Comparison of ENCODE assay signal across 20 cellular contexts in genomic region chr4:52904421-52904820, GRCh38. TPM values are rescaled to one million over a fixed set of nuclear protein-coding genes. Genes with fewer than 3 reads are reported as not detected.
"Had no signal": no experiment of that assay in that cellular context is flagged by ENCODE, and none has a peak within 500 bp of the region (broad histone marks: within the 10 kb centered on the region; RNA-seq: fewer than 3 reads in every experiment).

No MANE protein-coding gene starts in this region.

- H3K9me3 Mint-ChIP-seq: activated B cell treated with CpG ODN at 0.5 μM for 24 hours; activated CD4-positive, alpha-beta memory T cell treated with anti-CD3 and anti-CD28 coated beads for 36 hours had no signal

- H3K36me3 ChIP-seq: breast epithelium, pancreas, right lobe of liver had no signal

- H3K27me3 ChIP-seq: breast epithelium, gastroesophageal sphincter, left lung, pancreas, right lobe of liver had no signal

- H3K4me3 ChIP-seq: breast epithelium, coronary artery, gastroesophageal sphincter, left lung, pancreas, right lobe of liver had no signal

- H3K4me1 Mint-ChIP-seq: activated B cell treated with CpG ODN at 0.5 μM for 24 hours; naive B cell; stimulated activated naive CD8-positive, alpha-beta T cell treated with anti-CD3 and anti-CD28 coated beads, Interleukin-15, amount 100 ng/mL, for 72 hours had no signal

- H3K27ac ChIP-seq: breast epithelium, coronary artery, gastroesophageal sphincter, left lung, pancreas, right lobe of liver had no signal

- H3K27me3 Mint-ChIP-seq: activated B cell treated with CpG ODN at 0.5 μM for 24 hours; activated CD4-positive, alpha-beta memory T cell treated with anti-CD3 and anti-CD28 coated beads for 36 hours; activated naive CD8-positive, alpha-beta T cell; naive B cell; stimulated activated naive CD8-positive, alpha-beta T cell treated with anti-CD3 and anti-CD28 coated beads, Interleukin-15, amount 100 ng/mL, for 72 hours had no signal

- H3K4me3 Mint-ChIP-seq: activated B cell treated with CpG ODN at 0.5 μM for 24 hours; activated CD4-positive, alpha-beta memory T cell treated with anti-CD3 and anti-CD28 coated beads for 36 hours; activated naive CD8-positive, alpha-beta T cell; activated T-helper 1 cell treated with anti-CD3 and anti-CD28 coated beads, Interleukin-12 subunit alpha, Interleukin-12 subunit beta, Interleukin-2, Interleukin-4 antibody, amounts not matched to agents 30 ng/mL and 10 ng/mL and 1 ng/mL, durations not matched to agents 14 hours and 24 hours and 36 hours; naive B cell; stimulated activated naive CD8-positive, alpha-beta T cell treated with anti-CD3 and anti-CD28 coated beads, Interleukin-15, amount 100 ng/mL, for 72 hours had no signal

- H3K9me3 ChIP-seq: pancreas, right lobe of liver had no signal

- H3K4me1 ChIP-seq: breast epithelium, gastroesophageal sphincter, left lung, pancreas, right lobe of liver had no signal

- H3K27ac Mint-ChIP-seq: activated B cell treated with CpG ODN at 0.5 μM for 24 hours; activated CD4-positive, alpha-beta memory T cell treated with anti-CD3 and anti-CD28 coated beads for 36 hours; activated naive CD8-positive, alpha-beta T cell; activated T-helper 1 cell treated with anti-CD3 and anti-CD28 coated beads, Interleukin-12 subunit alpha, Interleukin-12 subunit beta, Interleukin-2, Interleukin-4 antibody, amounts not matched to agents 30 ng/mL and 10 ng/mL and 1 ng/mL, durations not matched to agents 14 hours and 24 hours and 36 hours; naive B cell; stimulated activated naive CD8-positive, alpha-beta T cell treated with anti-CD3 and anti-CD28 coated beads, Interleukin-15, amount 100 ng/mL, for 72 hours had no signal

- DNase-seq: activated B cell treated with CpG ODN at 0.5 μM for 24 hours; activated CD4-positive, alpha-beta memory T cell treated with anti-CD3 and anti-CD28 coated beads for 36 hours; activated CD4-positive, alpha-beta T cell treated with anti-CD3 and anti-CD28 coated beads for 4 hours; activated T-cell treated with anti-CD3 and anti-CD28 coated beads for 4 hours; amniotic stem cell; left lung; naive B cell; pancreas; right lobe of liver; small intestine; stimulated activated CD4-positive, alpha-beta T cell treated with anti-CD3 and anti-CD28 coated beads, Interleukin-15, amount 100 ng/mL, for 24 hours; stimulated activated CD4-positive, alpha-beta T cell treated with anti-CD3 and anti-CD28 coated beads, Interleukin-2, amount 100 ng/mL, for 48 hours; stimulated activated naive CD8-positive, alpha-beta T cell treated with anti-CD3 and anti-CD28 coated beads, Interleukin-15, amount 100 ng/mL, for 72 hours; trophoblast cell had no signal

RNA-seq across cellular contexts. Expression of gene RASL11B, which starts 42.3 kb away (rescaled TPM):
- total RNA-seq: activated B cell treated with CpG ODN at 0.5 μM for 24 hours, pulmonary artery endothelial cell had no signal
